In genomic region chr16:9047689-9048301, GRCh38 we compare ENCODE assay signal across 8 cellular contexts. TPM values are rescaled to one million over a fixed set of nuclear protein-coding genes. Genes with fewer than 3 reads are reported as not detected.
DNase-seq lines count a peak whose midpoint lies in the region; ATAC-seq, FAIRE-seq and TF ChIP-seq lines count a peak whose summit lies in the region.

No MANE protein-coding gene starts in this region.

- no peaks in the 10 kb centered on the region for H3K9me2 ChIP-seq in hepatocyte (replicated peaks; ENCODE audit: insufficient read depth)

- peak; percentile 60 for FAIRE-seq in GM19239 (lab: Jason Lieb, UNC)

- peak; percentile 74 to 80 for DNase-seq in AML-193 (lab: John Stamatoyannopoulos, UW)
- no peak for DNase-seq in GM19239 (ENCODE audit: insufficient read length, low spot score)
- DNase-seq in HS-27A (ENCODE audit: low read depth): peak; percentile 92
- DNase-seq in SK-MEL-5 (ENCODE audit: low read depth, low spot score): peak; percentile 92
- peak in 57 of 58 donors; percentile 2 to 90 (median 72) for DNase-seq in anterior cingulate cortex (lab: John Stamatoyannopoulos, UW)
- DNase-seq in hepatocyte (ENCODE audit: low spot score): peak; percentile 96
- DNase-seq in sigmoid colon: peak; percentile 95

- in situ Hi-C loops in SK-MEL-5 (cut with HindIII; ENCODE audit: low pct_unique_long_range_greater_than_20kb, low sequenced_read_pairs): no loop called here

- H3K4me1 ChIP-seq in hepatocyte (ENCODE audit: insufficient read depth) (peaks cover 10% of the 10 kb centered on the region), sigmoid colon (peaks cover 0 to 15% (median 10%) of the 10 kb centered on the region in 4 donors)

- H2AFZ ChIP-seq in hepatocyte: no peak overlapping the region

- H3K27ac ChIP-seq in hepatocyte: peak overlapping the region; percentile 72
- H3K27ac ChIP-seq in sigmoid colon: peak overlapping the region; percentile 63 to 77 (median 75)

- H3K4me2 ChIP-seq in hepatocyte: no peak overlapping the region

- H3K79me2 ChIP-seq in hepatocyte: no peaks in the 10 kb centered on the region

- no peak for TF ChIP-seq CTCF in hepatocyte (IDR thresholded peaks at IDR 0.05; ENCODE audit: poor library complexity)
- TF ChIP-seq CTCF in sigmoid colon (IDR thresholded peaks at IDR 0.05): no peak

- peak in 2 of 4 donors; percentile 29 to 47 for TF ChIP-seq EP300 in sigmoid colon (IDR thresholded peaks at IDR 0.05)

- ATAC-seq in GM19324 (IDR thresholded peaks at IDR 0.05; ENCODE audit: low FRiP score, unreplicated experiment): no peak

- H3K9me3 ChIP-seq in hepatocyte (ENCODE audit: low read depth) (no peaks in the 10 kb centered on the region), sigmoid colon (no peaks in the 10 kb centered on the region)

- no peaks in the 10 kb centered on the region for H3K27me3 ChIP-seq in hepatocyte
- H3K27me3 ChIP-seq in sigmoid colon: no peaks in the 10 kb centered on the region

- 32% methylated on average over 7 of the region's 7 CpGs for WGBS in hepatocyte (ENCODE audit: low lambda C conversion rate, missing lambda C conversion rate)
- 21 to 25% methylated on average over 7 of the region's 7 CpGs for WGBS in sigmoid colon, 2 donors

- H4K20me1 ChIP-seq in hepatocyte (ENCODE audit: insufficient read depth, poor library complexity, severe bottlenecking): no peaks in the 10 kb centered on the region

- TF ChIP-seq POLR2A in sigmoid colon (IDR thresholded peaks at IDR 0.05): no peak

- no peak overlapping the region for H3K4me3 ChIP-seq in hepatocyte
- no peak overlapping the region for H3K4me3 ChIP-seq in sigmoid colon

- intact Hi-C loops in sigmoid colon (cut with DNase I): loop anchor here (5.0 kb wide), 1 partner anchor 45 kb away; the partner anchor contains the start of gene HAPSTR1

- H3K36me3 ChIP-seq in hepatocyte (replicated peaks; ENCODE audit: insufficient read depth, low read depth) (no peaks in the 10 kb centered on the region), sigmoid colon (no peaks in the 10 kb centered on the region)

RNA-seq across cellular contexts. Expression of gene HAPSTR1, which starts 43.6 kb away (rescaled TPM):
- 39.3 and 43.8 TPM in 2 replicates for total RNA-seq in SK-MEL-5 (2014; rRNA removed; shearing (Covaris generic))
- polyA plus RNA-seq in SK-MEL-5 (2015; cell fraction: cytosol; rRNA removed): 26.0 and 28.8 TPM in 2 replicates
- 19.1 and 27.4 TPM in 2 replicates for polyA plus RNA-seq in SK-MEL-5 (2015; cell fraction: nucleus; rRNA removed)
- total RNA-seq in hepatocyte (58.4 and 69.0 TPM in 2 replicates), sigmoid colon (10 to 100 TPM; 43.8 to 47.6 (median 46.2) TPM)
- polyA plus RNA-seq in hepatocyte (20.2 and 21.4 TPM in 2 replicates), sigmoid colon (10 to 100 TPM; 12.6 to 23.1 (median 19.7) TPM)
